In genomic region chr10:54585572-54585971, GRCh38 we compare ENCODE assay signal across 30 cellular contexts.
"Had no signal": no experiment of that assay in that cellular context is flagged by ENCODE, and none has a peak within 500 bp of the region (broad histone marks: within the 10 kb centered on the region; RNA-seq: fewer than 3 reads in every experiment).

No MANE protein-coding gene starts in this region.

- ATAC-seq: foreskin keratinocyte; heart left ventricle; left ventricle myocardium superior; naive thymus-derived CD4-positive, alpha-beta T cell; pancreas; stimulated activated memory B cell treated with anti-CD40 and anti-IgM and Interleukin-4, amounts not matched to agents 10 μg/mL and 1 μg/mL and 100 μg/mL, for 72 hours; stimulated activated naive CD8-positive, alpha-beta T cell treated with anti-CD3 and anti-CD28 coated beads, Interleukin-15, amount 100 ng/mL, for 72 hours had no signal

- H3K27me3 ChIP-seq: brain microvascular endothelial cell, esophagus muscularis mucosa, foreskin keratinocyte, heart left ventricle, pancreas, upper lobe of left lung, vagina had no signal

- H3K36me3 ChIP-seq: brain microvascular endothelial cell, esophagus muscularis mucosa, heart left ventricle, pancreas, prostate gland, upper lobe of left lung, vagina had no signal

- H3K4me1 ChIP-seq: esophagus muscularis mucosa, foreskin keratinocyte, heart left ventricle, pancreas, prostate gland, upper lobe of left lung, vagina had no signal

- H3K4me2 ChIP-seq: smooth muscle cell had no signal

- H3K27ac ChIP-seq: brain microvascular endothelial cell, esophagus muscularis mucosa, foreskin keratinocyte, heart left ventricle, pancreas, prostate gland, upper lobe of left lung, vagina had no signal

- H3K4me3 ChIP-seq: esophagus muscularis mucosa, heart left ventricle, pancreas, prostate gland, smooth muscle cell, upper lobe of left lung, vagina had no signal

- DNase-seq: activated CD4-positive, alpha-beta memory T cell treated with anti-CD3 and anti-CD28 coated beads for 36 hours; activated CD4-positive, alpha-beta T cell treated with anti-CD3 and anti-CD28 coated beads, Interleukin-2, amount 10 ng/mL, durations not matched to agents 24 days and 14 days; activated CD4-positive, CD25-positive, alpha-beta regulatory T cell treated with anti-CD3 and anti-CD28 coated beads, Interleukin-2, amount 50 U/mL, for 72 hours; activated CD8-positive, alpha-beta memory T cell treated with anti-CD3 and anti-CD28 coated beads, Interleukin-2, amount 50 U/mL, for 4 hours; activated gamma-delta T cell; activated naive CD4-positive, alpha-beta T cell treated with anti-CD3 and anti-CD28 coated beads, Interleukin-2, amount 10 ng/mL, durations not matched to agents 7 days and 5 days; activated naive CD8-positive, alpha-beta T cell treated with anti-CD3 and anti-CD28 coated beads, Interleukin-2, amount 10 ng/mL, durations not matched to agents 7 days and 5 days; activated T-cell treated with anti-CD3 and anti-CD28 coated beads, Interleukin-2, amount 50 U/mL, for 1 hour; brain microvascular endothelial cell; caudate nucleus; endodermal cell; foreskin keratinocyte; heart left ventricle; islet precursor cell; left ventricle myocardium superior; midbrain; naive thymus-derived CD4-positive, alpha-beta T cell; pancreas; retina; stimulated activated CD4-positive, alpha-beta T cell treated with anti-CD3 and anti-CD28 coated beads, Interleukin-1b, Interleukin-23, amount 100 ng/mL, for 48 hours; stimulated activated CD4-positive, alpha-beta T cell treated with anti-CD3 and anti-CD28 coated beads, Interleukin-4, amount 100 ng/mL, for 4 hours; stimulated activated CD8-positive, alpha-beta memory T cell treated with anti-CD3 and anti-CD28 coated beads, Interleukin-4, amount 100 ng/mL, for 48 hours; stimulated activated naive CD8-positive, alpha-beta T cell treated with anti-CD3 and anti-CD28 coated beads, Interleukin-15, amount 100 ng/mL, for 72 hours; substantia nigra; upper lobe of left lung had no signal

- H3K9me3 ChIP-seq: esophagus muscularis mucosa, pancreas, prostate gland, upper lobe of left lung, vagina had no signal
